In the genomic region with DNA sequence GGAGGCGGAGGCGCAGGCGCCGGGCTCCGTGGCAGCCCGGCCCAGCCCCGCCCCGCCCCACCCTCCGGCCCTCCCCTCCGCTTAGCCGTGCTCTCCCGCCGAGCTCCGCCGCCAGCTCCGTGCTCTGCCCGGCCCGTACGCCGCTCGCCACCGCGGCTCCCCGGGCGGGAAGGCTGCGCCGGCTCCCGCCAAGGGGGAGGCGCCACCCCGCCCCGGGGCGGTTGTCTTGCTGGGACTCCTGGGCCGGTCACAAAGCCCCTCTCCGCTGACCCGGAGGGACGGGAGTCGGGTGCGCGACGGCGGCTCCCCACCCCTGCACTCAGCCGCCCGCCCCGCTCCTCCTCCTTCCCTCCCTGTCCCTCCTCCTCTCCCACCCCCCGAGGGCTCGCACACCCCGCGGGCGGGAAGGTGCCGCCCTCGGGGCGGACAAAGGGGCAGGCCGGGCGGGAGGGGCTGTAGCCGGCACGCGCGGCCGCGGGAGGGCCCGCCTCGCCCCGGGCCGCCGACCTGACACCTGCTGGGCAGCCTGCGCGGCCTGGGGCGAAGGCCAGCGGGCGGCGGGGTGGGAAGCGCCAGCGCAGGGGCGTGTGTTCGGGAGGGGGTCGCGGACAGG, we compare ENCODE assay signal across 8 cellular contexts. TPM values are rescaled to one million over a fixed set of nuclear protein-coding genes. Genes with fewer than 3 reads are reported as not detected.
DNase-seq lines count a peak whose midpoint lies in the region; ATAC-seq, FAIRE-seq and TF ChIP-seq lines count a peak whose summit lies in the region.

No MANE protein-coding gene starts in this region.

- peak overlapping the region; percentile 70 for H2AFZ ChIP-seq in keratinocyte (ENCODE audit: control insufficient read depth, low read length)

- H3K36me3 ChIP-seq in keratinocyte (ENCODE audit: control insufficient read depth in 2 of 2, extremely low read depth in 1 of 2, insufficient read depth in 2 of 2, low read length in 2 of 2) = no peaks in the 10 kb centered on the region
- H3K36me3 ChIP-seq in tibial nerve = no peaks in the 10 kb centered on the region

- H4K20me1 ChIP-seq in keratinocyte (ENCODE audit: control insufficient read depth, extremely low read depth, insufficient read depth, low read length) = no peaks in the 10 kb centered on the region

- no peaks in the 10 kb centered on the region for H3K79me2 ChIP-seq in keratinocyte (ENCODE audit: control insufficient read depth, insufficient read depth, low read length)

- H3K4me1 ChIP-seq in keratinocyte (ENCODE audit: control insufficient read depth, extremely low read depth, insufficient read depth, low read length) (peaks cover 5% of the 10 kb centered on the region), tibial nerve (peaks cover 0 to 27% (median 6%) of the 10 kb centered on the region in 4 donors)

- DNase-seq in Caki2 (ENCODE audit: low read depth) = peak; percentile 92
- peak; percentile 78 for DNase-seq in GM19239 (ENCODE audit: insufficient read length, low spot score)
- peak; percentile 59 for DNase-seq in NCI-H460 (ENCODE audit: extremely low read depth, low read depth)
- no peak for DNase-seq in astrocyte of the spinal cord (ENCODE audit: low read depth, low spot score)
- no peak for DNase-seq in keratinocyte (ENCODE audit: low read depth, low spot score)
- DNase-seq in tibial nerve (ENCODE audit: low spot score in 2 of 2) = no peak
- no peak for DNase-seq in effector CD4-positive, alpha-beta T cell

- TF ChIP-seq CTCF in astrocyte of the spinal cord (IDR thresholded peaks at IDR 0.05; ENCODE audit: low read depth, low read length) = no peak
- TF ChIP-seq CTCF in keratinocyte (optimal IDR thresholded peaks at IDR 0.05 in 1 of 3, IDR thresholded peaks at IDR 0.05 in 1 of 3, conservative IDR thresholded peaks at IDR 0.05 in 1 of 3; ENCODE audit: extremely low read depth in 1 of 3, insufficient read depth in 2 of 3, low read length in 3 of 3) = no peak
- TF ChIP-seq CTCF in tibial nerve (IDR thresholded peaks at IDR 0.05) = no peak

- WGBS in tibial nerve, 2 donors = 0 to 2% methylated on average over 13 to 37 of the region's 77 CpGs

- H3K27ac ChIP-seq in keratinocyte (ENCODE audit: control insufficient read depth, insufficient read depth, low read length) (no peak overlapping the region), tibial nerve (no peak overlapping the region)

- FAIRE-seq in GM19239 (lab: Jason Lieb, UNC) (no peak), keratinocyte (lab: Jason Lieb, UNC) (no peak)

- no peaks in the 10 kb centered on the region for H3K9me1 ChIP-seq in keratinocyte (ENCODE audit: control insufficient read depth, extremely low read depth, insufficient read depth, low read length)

- dilution Hi-C loops in keratinocyte (cut with MboI; ENCODE audit: extremely low pct_ligation_motif_present, low sequenced_read_pairs) = no loop called here

- TF ChIP-seq EP300 in tibial nerve (IDR thresholded peaks at IDR 0.05) = no peak

- H3K4me3 ChIP-seq in astrocyte of the spinal cord (ENCODE audit: low read depth, low read length) (peak overlapping the region; percentile 31), keratinocyte (ENCODE audit: control insufficient read depth in 2 of 3, extremely low read depth in 1 of 3, insufficient read depth in 2 of 3, low read depth in 1 of 3, low read length in 3 of 3) (peak overlapping the region; percentile 47 to 58 (median 50)), tibial nerve (peak overlapping the region; percentile 37 to 54 (median 42))

- peak overlapping the region; percentile 30 for H3K4me2 ChIP-seq in keratinocyte (ENCODE audit: control insufficient read depth, extremely low read depth, insufficient read depth, low read depth, low read length)

- peak overlapping the region; percentile 36 for H3K9ac ChIP-seq in keratinocyte (ENCODE audit: control insufficient read depth, extremely low read depth, insufficient read depth, low read length)

- in situ Hi-C loops in Caki2 (cut with HindIII; ENCODE audit: low pct_unique_long_range_greater_than_20kb, low sequenced_read_pairs) = loop anchor here (25.0 kb wide), 1 partner anchor 464 kb away; no protein-coding TSS in a partner anchor
- in situ Hi-C loops in astrocyte of the spinal cord (cut with HindIII; ENCODE audit: low sequenced_read_pairs) = no loop called here

- no peak for TF ChIP-seq POLR2A in tibial nerve (IDR thresholded peaks at IDR 0.05)

- H3K9me3 ChIP-seq in keratinocyte (ENCODE audit: control insufficient read depth, low read depth, low read length) (no peaks in the 10 kb centered on the region), tibial nerve (no peaks in the 10 kb centered on the region)

- peak; percentile 79 for ATAC-seq in HG03108 (IDR thresholded peaks at IDR 0.05; ENCODE audit: unreplicated experiment)

- H3K27me3 ChIP-seq in keratinocyte (ENCODE audit: control insufficient read depth, extremely low read depth, insufficient read depth, low read length) (peaks cover 43% of the 10 kb centered on the region), tibial nerve (peaks cover 0 to 82% of the 10 kb centered on the region in 2 donors)

RNA-seq across cellular contexts. Expression of a gene that starts 11.5 kb away (rescaled TPM):
- total RNA-seq in Caki2 (2014; rRNA removed; shearing (Covaris generic); ENCODE audit: low replicate concordance) = 1.1 and 1.4 TPM in 2 replicates
- total RNA-seq in NCI-H460 (2014; rRNA removed; shearing (Covaris generic)) = 0.06 TPM in 1 of 2 replicates, not detected in the other
- not detected in 2 replicates for polyA plus RNA-seq in NCI-H460 (2014; cell fraction: nucleus; rRNA removed)
- 0.03 to 0.17 TPM (median 0.16 TPM) in 3 replicates for polyA plus RNA-seq in keratinocyte
- polyA plus RNA-seq in keratinocyte (2011; ENCODE audit: low read depth) = 0.12 TPM
- 0.08 and 0.09 TPM in 2 replicates for polyA plus RNA-seq in keratinocyte (2011; cell fraction: cytosol; rRNA removed)
- polyA plus RNA-seq in keratinocyte (2011; cell fraction: nucleus; rRNA removed) = 0.22 and 0.32 TPM in 2 replicates
- 0.17 and 0.28 TPM in 2 replicates for polyA plus RNA-seq in keratinocyte (2012; ENCODE audit: low replicate concordance)
- 0.03 to 0.07 TPM (median 0.06 TPM) in 3 replicates for polyA minus RNA-seq in keratinocyte
- not detected for polyA minus RNA-seq in keratinocyte (2011; cell fraction: cytosol; rRNA and poly(A)+ RNA removed)
- 0.32 and 0.47 TPM in 2 replicates for polyA minus RNA-seq in keratinocyte (2011; cell fraction: nucleus; rRNA and poly(A)+ RNA removed)
- total RNA-seq in tibial nerve = under 1 TPM in 1 of 4 donors, not detected in 3; 0.21 TPM

Comparison
In these comparisons a context has a peak if more than half of its experiments do, and no peak if none do; other contexts are left out.
1. DNase-seq: peak in Caki2 (single experiment), GM19239 (single experiment) and NCI-H460 (single experiment); none in astrocyte of the spinal cord (single experiment), keratinocyte (single experiment), tibial nerve (0 of 2) and effector CD4-positive, alpha-beta T cell (single experiment).
2. Peak in every context shown above with its lines, with median percentiles within 50 percentile points of each other: H3K4me3 ChIP-seq.